In genomic region chr10:86742230-86742629, GRCh38 we compare ENCODE assay signal across 21 cellular contexts.
"Had no signal": no experiment of that assay in that cellular context is flagged by ENCODE, and none has a peak within 500 bp of the region (broad histone marks: within the 10 kb centered on the region; RNA-seq: fewer than 3 reads in every experiment).

No MANE protein-coding gene starts in this region.

- H3K4me1 ChIP-seq: breast epithelium, parathyroid adenoma had no signal

- H3K9me3 ChIP-seq: breast epithelium, left lung, spleen, thyroid gland had no signal

- H3K4me3 ChIP-seq: breast epithelium, coronary artery, left lung, spleen, thyroid gland had no signal

- H3K36me3 ChIP-seq: breast epithelium, left lung, spleen, thyroid gland had no signal

- DNase-seq: activated CD4-positive, alpha-beta memory T cell treated with anti-CD3 and anti-CD28 coated beads for 36 hours; activated CD4-positive, alpha-beta T cell treated with anti-CD3 and anti-CD28 coated beads for 48 hours; activated CD4-positive, CD25-positive, alpha-beta regulatory T cell; activated effector memory CD4-positive, alpha-beta T cell treated with Interleukin-2 at 50 U/mL for 16 hours; activated naive CD4-positive, alpha-beta T cell treated with anti-CD3 and anti-CD28 coated beads for 36 hours; activated naive CD8-positive, alpha-beta T cell treated with anti-CD3 and anti-CD28 coated beads, Interleukin-2, amount 10 ng/mL, durations not matched to agents 7 days and 5 days; activated T-cell treated with anti-CD3 and anti-CD28 coated beads, Interleukin-2, amount 50 U/mL, for 72 hours; amniotic stem cell; cerebellar nuclear complex; kidney; left lung; midbrain; spleen; stimulated activated CD4-positive, alpha-beta T cell treated with anti-CD3 and anti-CD28 coated beads, Interleukin-4, amount 100 ng/mL, for 1 hour; stimulated activated naive CD4-positive, alpha-beta T cell treated with Interleukin-2 at 50 U/mL for 16 hours; substantia nigra; T1000; thyroid gland had no signal

- ATAC-seq: activated T-cell treated with anti-CD3 and anti-CD28 coated beads, Interleukin-2, amount 50 U/mL, for 72 hours; left lung had no signal

- H3K27ac ChIP-seq: breast epithelium, coronary artery, left lung, parathyroid adenoma, spleen, thyroid gland had no signal

- H3K27me3 ChIP-seq: breast epithelium, thyroid gland had no signal
